In genomic region chr9:100394819-100395218, GRCh38 we compare ENCODE assay signal across 1 cellular context.
TF ChIP-seq lines count a peak whose summit lies in the region.

No MANE protein-coding gene starts in this region.

TF ChIP-seq in GM23338, 12 proteins besides CTCF, POLR2A, EP300 and RAD21:
- no peak for TF ChIP-seq JUNB (IDR thresholded peaks at IDR 0.05; ENCODE audit: unreplicated experiment)
